In the genomic region with DNA sequence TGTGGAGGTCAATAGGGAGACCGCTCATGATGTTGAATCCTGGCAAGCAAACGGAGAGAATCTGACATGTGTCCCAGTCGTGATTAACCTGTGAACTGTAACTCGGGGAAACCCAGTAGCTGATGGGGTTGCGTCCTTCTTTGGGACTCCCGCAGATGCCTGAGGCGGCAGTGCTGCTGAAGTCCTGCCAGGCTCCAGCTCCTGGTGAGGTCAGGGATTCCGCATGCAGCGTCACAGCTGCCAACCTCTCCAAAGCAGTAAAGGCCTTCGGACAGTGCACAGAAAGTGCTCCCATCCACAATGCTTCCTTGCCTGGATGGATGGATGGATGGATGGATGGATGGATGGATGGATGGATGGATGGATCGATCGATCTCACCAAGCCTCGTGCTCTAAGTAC, we compare ENCODE assay signal across 22 cellular contexts. TPM values are rescaled to one million over a fixed set of nuclear protein-coding genes. Genes with fewer than 3 reads are reported as not detected.
DNase-seq lines count a peak whose midpoint lies in the region; ATAC-seq and TF ChIP-seq lines count a peak whose summit lies in the region.
"Had no signal": no experiment of that assay in that cellular context is flagged by ENCODE, and none has a peak within 500 bp of the region (broad histone marks: within the 10 kb centered on the region; RNA-seq: fewer than 3 reads in every experiment).

No MANE protein-coding gene starts in this region.

- H3K36me3 Mint-ChIP-seq in memory B cell: peaks cover 9% of the 10 kb centered on the region
- peaks cover 5% of the 10 kb centered on the region for H3K36me3 Mint-ChIP-seq in activated naive CD8-positive, alpha-beta T cell treated with anti-CD3 and anti-CD28 coated beads for 36 hours

- H3K4me3 ChIP-seq in right atrium auricular region: no peak overlapping the region
- H3K4me3 ChIP-seq in MM.1S (ENCODE audit: low read length): no peak overlapping the region
- no peak overlapping the region for H3K4me3 ChIP-seq in upper lobe of right lung
- H3K4me3 ChIP-seq: A549; BLaER1 treated with 17β-estradiol and CSF1 and Interleukin-3, amounts not matched to agents 10 nM and 100 nM; GM12878; MG63 had no signal

- H3K4me1 ChIP-seq in right atrium auricular region: peaks cover 0 to 49% of the 10 kb centered on the region in 2 donors
- peaks cover 38% of the 10 kb centered on the region for H3K4me1 ChIP-seq in MM.1S (ENCODE audit: low read length)
- peaks cover 2% of the 10 kb centered on the region for H3K4me1 ChIP-seq in upper lobe of right lung
- H3K4me1 ChIP-seq: A549 had no signal

- TF ChIP-seq CTCF in right atrium auricular region (IDR thresholded peaks at IDR 0.05): no peak
- TF ChIP-seq CTCF in MM.1S (IDR thresholded peaks at IDR 0.05; ENCODE audit: low read length): no peak
- TF ChIP-seq CTCF in upper lobe of right lung (IDR thresholded peaks at IDR 0.05): no peak

- H3K9me3 Mint-ChIP-seq in memory B cell: no peaks in the 10 kb centered on the region
- no peaks in the 10 kb centered on the region for H3K9me3 Mint-ChIP-seq in activated naive CD8-positive, alpha-beta T cell treated with anti-CD3 and anti-CD28 coated beads for 36 hours
- H3K9me3 Mint-ChIP-seq: CD4-positive, alpha-beta T cell had no signal

- no peaks in the 10 kb centered on the region for H3K27me3 Mint-ChIP-seq in memory B cell
- H3K27me3 Mint-ChIP-seq in activated naive CD8-positive, alpha-beta T cell treated with anti-CD3 and anti-CD28 coated beads for 36 hours: no peaks in the 10 kb centered on the region
- H3K27me3 Mint-ChIP-seq: CD4-positive, alpha-beta T cell had no signal

- H3K9ac ChIP-seq in MM.1S (ENCODE audit: low read length): no peak overlapping the region
- H3K9ac ChIP-seq: BLaER1 treated with 17β-estradiol and CSF1 and Interleukin-3, amounts not matched to agents 10 nM and 100 nM had no signal

- H3K27me3 ChIP-seq in right atrium auricular region (no peaks in the 10 kb centered on the region), MM.1S (replicated peaks; ENCODE audit: insufficient read depth, low read length) (no peaks in the 10 kb centered on the region), upper lobe of right lung (no peaks in the 10 kb centered on the region)
- H3K27me3 ChIP-seq: BLaER1 treated with 17β-estradiol and CSF1 and Interleukin-3, amounts not matched to agents 10 nM and 100 nM; MG63 had no signal

- no peaks in the 10 kb centered on the region for H3K9me2 ChIP-seq in MM.1S (replicated peaks; ENCODE audit: insufficient read depth, low read length)

- H3K4me3 Mint-ChIP-seq in memory B cell: no peak overlapping the region
- H3K4me3 Mint-ChIP-seq in activated naive CD8-positive, alpha-beta T cell treated with anti-CD3 and anti-CD28 coated beads for 36 hours: no peak overlapping the region
- H3K4me3 Mint-ChIP-seq: CD4-positive, alpha-beta T cell had no signal

- H4K20me1 ChIP-seq in MM.1S (ENCODE audit: insufficient read depth, low read length): no peaks in the 10 kb centered on the region

- no peaks in the 10 kb centered on the region for H3K36me3 ChIP-seq in right atrium auricular region
- no peaks in the 10 kb centered on the region for H3K36me3 ChIP-seq in MM.1S (replicated peaks; ENCODE audit: insufficient read depth, low read length)
- no peaks in the 10 kb centered on the region for H3K36me3 ChIP-seq in upper lobe of right lung
- H3K36me3 ChIP-seq: MG63 had no signal

- intact Hi-C loops in cardiac septum (cut with DNase I) (no loop called here), upper lobe of right lung (cut with DNase I) (no loop called here)

- H3F3A ChIP-seq in MM.1S (ENCODE audit: insufficient read depth, low read length): peaks cover 30% of the 10 kb centered on the region

- no peaks in the 10 kb centered on the region for H3K9me3 ChIP-seq in right atrium auricular region
- H3K9me3 ChIP-seq in MM.1S (replicated peaks; ENCODE audit: insufficient read depth, low read length): no peaks in the 10 kb centered on the region
- no peaks in the 10 kb centered on the region for H3K9me3 ChIP-seq in upper lobe of right lung
- H3K9me3 ChIP-seq: A549 had no signal

- ATAC-seq in memory B cell (ENCODE audit: low read depth) (no peak), upper lobe of right lung (no peak)
- ATAC-seq: A549, GM12878 had no signal

- DNase-seq in cardiac septum (ENCODE audit: low spot score) (peak; percentile 51), right atrium auricular region (ENCODE audit: low spot score) (no peak), MM.1S (no peak), memory B cell (ENCODE audit: low spot score in 2 of 2) (no peak), upper lobe of right lung (peak; percentile 26), NCI-H2196 (lab: John Stamatoyannopoulos, UW; ENCODE audit: unreplicated experiment) (no peak)
- DNase-seq in activated naive CD8-positive, alpha-beta T cell treated with anti-CD3 and anti-CD28 coated beads for 36 hours: no peak
- DNase-seq: AML-193; CD4-positive, alpha-beta T cell; GDM1; GOT3; HCEC 1CT; KBM-7; MG63; NCI-H2029; NCI-H2227 treated with DMSO at 0.1 percent for 48 hours; NCI-H69; SHP77 treated with DMSO at 0.1 percent for 48 hours had no signal

- peak overlapping the region; percentile 97; the same call in 1 of the 2 replicates for H3K4me2 ChIP-seq in MM.1S (ENCODE audit: low read depth, low read length)
- H3K4me2 ChIP-seq: A549 had no signal

- peaks cover 44% of the 10 kb centered on the region for H3K4me1 Mint-ChIP-seq in memory B cell
- H3K4me1 Mint-ChIP-seq in activated naive CD8-positive, alpha-beta T cell treated with anti-CD3 and anti-CD28 coated beads for 36 hours: peaks cover 26% of the 10 kb centered on the region

- H3K79me2 ChIP-seq in MM.1S (ENCODE audit: low read length): peaks cover 35% of the 10 kb centered on the region

- H2AFZ ChIP-seq in MM.1S (ENCODE audit: low read length): no peak overlapping the region

- H3K27ac ChIP-seq in right atrium auricular region: peak overlapping the region in 1 of 2 donors; percentile 85
- H3K27ac ChIP-seq in MM.1S (ENCODE audit: low read length): peak overlapping the region; percentile 100; the same call in 1 of the 2 replicates
- H3K27ac ChIP-seq in upper lobe of right lung: no peak overlapping the region
- H3K27ac ChIP-seq: A549; BLaER1 treated with 17β-estradiol and CSF1 and Interleukin-3, amounts not matched to agents 10 nM and 100 nM had no signal

- peak overlapping the region; percentile 20 for H3K27ac Mint-ChIP-seq in memory B cell
- no peak overlapping the region for H3K27ac Mint-ChIP-seq in activated naive CD8-positive, alpha-beta T cell treated with anti-CD3 and anti-CD28 coated beads for 36 hours
- H3K27ac Mint-ChIP-seq: CD4-positive, alpha-beta T cell had no signal

RNA-seq across cellular contexts. Expression of gene KCNQ1, which starts 13.5 kb away (rescaled TPM):
- total RNA-seq in cardiac septum: 43.0 TPM
- 10 to 100 TPM; 12.7 to 25.1 TPM for total RNA-seq in right atrium auricular region
- 52.9 TPM for total RNA-seq in upper lobe of right lung
- 1 to 10 TPM; 6.7 to 9.6 TPM for total RNA-seq in activated naive CD8-positive, alpha-beta T cell treated with anti-CD3 and anti-CD28 coated beads for 36 hours
- total RNA-seq: NCI-H460 had no signal

RNA-seq across cellular contexts. Expression of gene TRPM5, which starts 14.0 kb away (rescaled TPM):
- not detected for total RNA-seq in cardiac septum
- not detected for total RNA-seq in right atrium auricular region
- not detected for total RNA-seq in upper lobe of right lung
- total RNA-seq in activated naive CD8-positive, alpha-beta T cell treated with anti-CD3 and anti-CD28 coated beads for 36 hours: not detected
- total RNA-seq: GM12878, NCI-H460 had no signal

RNA-seq across cellular contexts. Expression of gene TSSC4, which starts 57.8 kb away (rescaled TPM):
- total RNA-seq in cardiac septum: 36.2 TPM
- 10 to 100 TPM; 26.7 to 40.3 TPM for total RNA-seq in right atrium auricular region
- total RNA-seq in upper lobe of right lung: 40.6 TPM
- 10 to 100 TPM; 46.9 to 54.2 TPM for total RNA-seq in activated naive CD8-positive, alpha-beta T cell treated with anti-CD3 and anti-CD28 coated beads for 36 hours

Comparison
In these comparisons a context has a peak if more than half of its experiments do, and no peak if none do; other contexts are left out.
1. DNase-seq: peak in cardiac septum (single experiment) and upper lobe of right lung (single experiment); none in right atrium auricular region (single experiment), MM.1S (single experiment), memory B cell (0 of 2), activated naive CD8-positive, alpha-beta T cell treated with anti-CD3 and anti-CD28 coated beads for 36 hours (single experiment) and NCI-H2196 (single experiment).